Comparison of ENCODE assay signal across 10 cellular contexts in genomic region chr4:118993329-118993728, GRCh38.
"Had no signal": no experiment of that assay in that cellular context is flagged by ENCODE, and none has a peak within 500 bp of the region (broad histone marks: within the 10 kb centered on the region; RNA-seq: fewer than 3 reads in every experiment).

No MANE protein-coding gene starts in this region.

- ATAC-seq: left colon; stimulated activated effector memory CD8-positive, alpha-beta T cell treated with anti-CD3 and anti-CD28 coated beads, Interleukin-12 subunit alpha, Interleukin-12 subunit beta, amount 100 ng/mL, for 72 hours had no signal

- H3K36me3 ChIP-seq: brain microvascular endothelial cell, SJSA1 had no signal

- H3K4me3 ChIP-seq: SJSA1 had no signal

- H3K9me3 ChIP-seq: SJSA1 had no signal

- DNase-seq: activated naive CD8-positive, alpha-beta T cell treated with anti-CD3 and anti-CD28 coated beads, Interleukin-2, amount 10 ng/mL, durations not matched to agents 7 days and 5 days; brain microvascular endothelial cell; effector memory CD4-positive, alpha-beta T cell; foreskin melanocyte; nephron progenitor cell; occipital lobe; trophoblast cell had no signal

- H3K27ac ChIP-seq: brain microvascular endothelial cell, SJSA1 had no signal

- H3K27me3 ChIP-seq: brain microvascular endothelial cell, SJSA1 had no signal
